18 cellular contexts compared by ENCODE assay signal in the genomic region with DNA sequence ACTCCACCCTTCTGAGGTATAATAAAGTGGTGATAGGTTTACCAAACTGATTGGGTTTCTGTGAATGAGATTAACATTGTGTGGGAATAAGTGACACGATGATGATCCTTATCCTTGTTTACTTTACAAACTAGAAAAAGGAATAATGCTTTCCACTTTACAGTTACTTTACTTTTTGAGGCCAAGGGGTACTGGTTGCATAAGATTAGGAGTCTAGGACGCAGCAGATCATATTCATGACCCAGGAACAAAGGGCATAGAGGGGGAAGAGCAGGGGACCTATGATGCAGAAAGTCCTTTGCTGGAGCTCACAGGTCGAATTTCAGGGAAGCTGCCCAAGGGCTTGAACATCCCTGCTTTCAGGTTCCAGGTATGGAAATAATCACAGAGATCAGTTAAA. TPM values are rescaled to one million over a fixed set of nuclear protein-coding genes. Genes with fewer than 3 reads are reported as not detected.
DNase-seq lines count a peak whose midpoint lies in the region; ATAC-seq and TF ChIP-seq lines count a peak whose summit lies in the region.
"Had no signal": no experiment of that assay in that cellular context is flagged by ENCODE, and none has a peak within 500 bp of the region (broad histone marks: within the 10 kb centered on the region; RNA-seq: fewer than 3 reads in every experiment).

No MANE protein-coding gene starts in this region.

- H3K4me3 ChIP-seq in coronary artery (peak overlapping the region; percentile 52), mesenchymal stem cell (ENCODE audit: insufficient read depth in 1 of 2, low read depth in 1 of 2, low read length in 2 of 2) (no peak overlapping the region), stomach smooth muscle (ENCODE audit: low read length in 2 of 2) (peak overlapping the region; percentile 45 to 70), colonic mucosa (no peak overlapping the region)

- H3K4me2 ChIP-seq in mesenchymal stem cell (ENCODE audit: low read length, poor library complexity, severe bottlenecking), result no peak overlapping the region

- no peak overlapping the region for H3K18ac ChIP-seq in mesenchymal stem cell (ENCODE audit: low read depth in 1 of 2, low read length in 2 of 2)

- H3K4me1 ChIP-seq in mesenchymal stem cell (ENCODE audit: control insufficient read depth, insufficient read depth, low read depth, low read length), result peaks cover 7% of the 10 kb centered on the region
- peaks cover 24% of the 10 kb centered on the region for H3K4me1 ChIP-seq in stomach smooth muscle (ENCODE audit: control insufficient read depth, insufficient read depth, low read length)
- no peaks in the 10 kb centered on the region for H3K4me1 ChIP-seq in colonic mucosa
- H3K4me1 ChIP-seq: BE2C had no signal

- TF ChIP-seq CTCF in coronary artery (IDR thresholded peaks at IDR 0.05) (no peak), colonic mucosa (IDR thresholded peaks at IDR 0.05) (no peak)

- no peaks in the 10 kb centered on the region for H3K9me3 ChIP-seq in KOPT-K1 (ENCODE audit: insufficient read depth, low read length, poor library complexity, severe bottlenecking)
- H3K9me3 ChIP-seq in mesenchymal stem cell (ENCODE audit: control insufficient read depth, low read length), result no peaks in the 10 kb centered on the region
- no peaks in the 10 kb centered on the region for H3K9me3 ChIP-seq in stomach smooth muscle (ENCODE audit: control insufficient read depth in 2 of 2, low read length in 2 of 2)
- no peaks in the 10 kb centered on the region for H3K9me3 ChIP-seq in colonic mucosa
- H3K9me3 ChIP-seq: BE2C, heart left ventricle had no signal

- H3K36me3 ChIP-seq in KOPT-K1 (ENCODE audit: insufficient read depth, low read length) (no peaks in the 10 kb centered on the region), mesenchymal stem cell (ENCODE audit: control insufficient read depth in 1 of 2, insufficient read depth in 2 of 2, low read depth in 1 of 2, low read length in 2 of 2) (no peaks in the 10 kb centered on the region), stomach smooth muscle (ENCODE audit: control insufficient read depth in 2 of 2, insufficient read depth in 2 of 2, low read length in 2 of 2) (peaks cover 0 to 1% of the 10 kb centered on the region in 2 donors), colonic mucosa (no peaks in the 10 kb centered on the region)
- H3K36me3 ChIP-seq: BE2C had no signal

- H3K27ac ChIP-seq in KOPT-K1 (ENCODE audit: low read depth, low read length, poor library complexity, severe bottlenecking), result peak overlapping the region; percentile 47
- peak overlapping the region in 1 of 2 donors; percentile 9 for H3K27ac ChIP-seq in coronary artery
- H3K27ac ChIP-seq in mesenchymal stem cell (ENCODE audit: low read length, poor library complexity, severe bottlenecking), result peak overlapping the region; percentile 94
- peak overlapping the region; percentile 27 for H3K27ac ChIP-seq in stomach smooth muscle (ENCODE audit: low read length)
- H3K27ac ChIP-seq in colonic mucosa, result no peak overlapping the region

- no peak overlapping the region for H4K91ac ChIP-seq in mesenchymal stem cell (ENCODE audit: low read length)

- peak overlapping the region; percentile 66 for H2AK5ac ChIP-seq in mesenchymal stem cell (ENCODE audit: low read length, severe bottlenecking)

- peak overlapping the region; percentile 68 for H2BK5ac ChIP-seq in mesenchymal stem cell (ENCODE audit: low read depth, low read length, poor library complexity, severe bottlenecking)

- no peak for ATAC-seq in GM18517 (IDR thresholded peaks at IDR 0.05; ENCODE audit: unreplicated experiment)
- ATAC-seq: activated T-cell treated with anti-CD3 and anti-CD28 coated beads, Interleukin-2, amount 50 U/mL, for 4 hours had no signal

- WGBS in mesenchymal stem cell, result 96% methylated on average over 2 of the region's 3 CpGs

- H3K14ac ChIP-seq in mesenchymal stem cell (ENCODE audit: low read length in 2 of 2), result no peak overlapping the region

- no peak overlapping the region for H3K4ac ChIP-seq in mesenchymal stem cell (ENCODE audit: low read depth in 1 of 2, low read length in 2 of 2)

- H3K79me1 ChIP-seq in mesenchymal stem cell (replicated peaks; ENCODE audit: low read length, poor library complexity, severe bottlenecking), result peaks cover 10% of the 10 kb centered on the region

- H3K9ac ChIP-seq in mesenchymal stem cell (ENCODE audit: low read length) (peak overlapping the region; percentile 61), stomach smooth muscle (ENCODE audit: low read length in 2 of 2) (peak overlapping the region in 1 of 2 donors; percentile 36), colonic mucosa (ENCODE audit: low read depth in 2 of 2, low read length in 2 of 2) (no peak overlapping the region)

- H2BK15ac ChIP-seq in mesenchymal stem cell (ENCODE audit: low read depth, poor library complexity, severe bottlenecking), result no peak overlapping the region

- H2BK120ac ChIP-seq in mesenchymal stem cell (ENCODE audit: low read depth, low read length), result no peak overlapping the region

- DNase-seq in coronary artery (ENCODE audit: low spot score) (no peak), mesenchymal stem cell (no peak), NCI-H526 treated with DMSO at 0.1 percent for 48 hours (lab: John Stamatoyannopoulos, UW) (no peak), colonic mucosa (no peak)
- no peak for DNase-seq in stimulated activated CD4-positive, alpha-beta T cell treated with anti-CD3 and anti-CD28 coated beads, Interleukin-12 subunit alpha, Interleukin-12 subunit beta, amount 100 ng/mL, for 4 hours
- DNase-seq: activated T-cell treated with anti-CD3 and anti-CD28 coated beads, Interleukin-2, amount 50 U/mL, for 4 hours; BE2C; central memory CD4-positive, alpha-beta T cell; DMS79 treated with DMSO at 0.1 percent for 48 hours; erythroblast; heart left ventricle; naive B cell; NCI-H2107; stimulated activated CD4-positive, alpha-beta T cell treated with anti-CD3 and anti-CD28 coated beads, Interleukin-2, amount 100 ng/mL, for 48 hours; stimulated activated CD8-positive, alpha-beta memory T cell treated with anti-CD3 and anti-CD28 coated beads, Interleukin-4, amount 100 ng/mL, for 48 hours had no signal

- peak overlapping the region in 1 of 2 experiments; percentile 56 for H2BK12ac ChIP-seq in mesenchymal stem cell (ENCODE audit: low read length in 2 of 2)

- H4K8ac ChIP-seq in mesenchymal stem cell (ENCODE audit: low read length), result no peak overlapping the region

- intact Hi-C loops in colonic mucosa (cut with DNase I), result no loop called here

- no peak overlapping the region for H2AFZ ChIP-seq in mesenchymal stem cell (ENCODE audit: low read depth, low read length)

- no peak overlapping the region for H3K23ac ChIP-seq in mesenchymal stem cell (ENCODE audit: low read length in 2 of 2)

- H3K27me3 ChIP-seq in mesenchymal stem cell (ENCODE audit: control insufficient read depth in 1 of 2, insufficient read depth in 1 of 2, low read length in 2 of 2), result no peaks in the 10 kb centered on the region
- H3K27me3 ChIP-seq in stomach smooth muscle (ENCODE audit: control insufficient read depth in 1 of 2, insufficient read depth in 2 of 2, low read length in 2 of 2), result no peaks in the 10 kb centered on the region
- H3K27me3 ChIP-seq in colonic mucosa, result no peaks in the 10 kb centered on the region
- H3K27me3 ChIP-seq: BE2C, heart left ventricle had no signal

RNA-seq across cellular contexts. Expression of a gene that starts 20.4 kb away (rescaled TPM):
- 3.1 TPM for polyA plus RNA-seq in mesenchymal stem cell (2013, experiment 1 of 2)
- polyA plus RNA-seq in mesenchymal stem cell (2013, experiment 2 of 2), result 2.7 TPM
- 10 to 100 TPM; 12.5 to 19.5 TPM for total RNA-seq in colonic mucosa

Comparison
In these comparisons a context has a peak if more than half of its experiments do, and no peak if none do; other contexts are left out.
1. H3K4me3 ChIP-seq: peak in coronary artery (single experiment) and stomach smooth muscle (2 of 2); none in mesenchymal stem cell (0 of 2) and colonic mucosa (single experiment).